Comparison of ENCODE assay signal across 12 cellular contexts in genomic region chr16:78478267-78478821, GRCh38.
DNase-seq lines count a peak whose midpoint lies in the region; ATAC-seq and TF ChIP-seq lines count a peak whose summit lies in the region.
"Had no signal": no experiment of that assay in that cellular context is flagged by ENCODE, and none has a peak within 500 bp of the region (broad histone marks: within the 10 kb centered on the region; RNA-seq: fewer than 3 reads in every experiment).

No MANE protein-coding gene starts in this region.

- no peak for TF ChIP-seq EP300 in stomach (IDR thresholded peaks at IDR 0.05)

- POLR2A ChIA-PET in activated CD8-positive, alpha-beta T cell treated with anti-CD3 and anti-CD28 coated beads for 36 hours (lab: Charles Lee): interaction anchor here (1.3 kb wide), 1 partner anchor 10 kb away, joined by 3 read pairs; no protein-coding TSS in a partner anchor
- POLR2A ChIA-PET in activated CD8-positive, alpha-beta T cell treated with anti-CD3 and anti-CD28 coated beads, Interleukin-2, amount 10 ng/mL, durations not matched to agents 7 days and 5 days (lab: Charles Lee): interaction anchor here (0.6 kb wide), 1 partner anchor 919 kb away, joined by 3 read pairs; no protein-coding TSS in a partner anchor

- no peaks in the 10 kb centered on the region for H3K27me3 ChIP-seq in stomach

- no peak overlapping the region for H3K27ac ChIP-seq in stomach
- no peak overlapping the region for H3K27ac ChIP-seq in caudate nucleus (ENCODE audit: low read depth, low read length)
- H3K27ac ChIP-seq: skin epidermis had no signal

- TF ChIP-seq POLR2A in stomach (IDR thresholded peaks at IDR 0.05): no peak

- no peaks in the 10 kb centered on the region for H3K4me1 Mint-ChIP-seq in activated CD8-positive, alpha-beta T cell treated with anti-CD3 and anti-CD28 coated beads for 36 hours (ENCODE audit: low read depth)
- no peaks in the 10 kb centered on the region for H3K4me1 Mint-ChIP-seq in activated CD8-positive, alpha-beta T cell treated with anti-CD3 and anti-CD28 coated beads, Interleukin-2, amount 10 ng/mL, durations not matched to agents 7 days and 5 days (ENCODE audit: low read depth)
- H3K4me1 Mint-ChIP-seq in progenitor cell of endocrine pancreas (ENCODE audit: low read depth): peaks cover 27% of the 10 kb centered on the region
- H3K4me1 Mint-ChIP-seq: CD4-positive, CD25-positive, alpha-beta regulatory T cell had no signal

- H3K27me3 Mint-ChIP-seq in activated CD8-positive, alpha-beta T cell treated with anti-CD3 and anti-CD28 coated beads for 36 hours: no peaks in the 10 kb centered on the region
- no peaks in the 10 kb centered on the region for H3K27me3 Mint-ChIP-seq in activated CD8-positive, alpha-beta T cell treated with anti-CD3 and anti-CD28 coated beads, Interleukin-2, amount 10 ng/mL, durations not matched to agents 7 days and 5 days (ENCODE audit: low read depth)
- no peaks in the 10 kb centered on the region for H3K27me3 Mint-ChIP-seq in progenitor cell of endocrine pancreas
- H3K27me3 Mint-ChIP-seq: CD4-positive, CD25-positive, alpha-beta regulatory T cell had no signal

- no peaks in the 10 kb centered on the region for H3K9me3 ChIP-seq in stomach

- no peaks in the 10 kb centered on the region for H3K36me3 ChIP-seq in stomach

- WGBS in stomach, 5 donors: 60 to 83% (median 79%) methylated on average over 7 of the region's 7 CpGs

- no peak overlapping the region for H3K4me3 Mint-ChIP-seq in activated CD8-positive, alpha-beta T cell treated with anti-CD3 and anti-CD28 coated beads for 36 hours
- no peak overlapping the region for H3K4me3 Mint-ChIP-seq in activated CD8-positive, alpha-beta T cell treated with anti-CD3 and anti-CD28 coated beads, Interleukin-2, amount 10 ng/mL, durations not matched to agents 7 days and 5 days
- no peak overlapping the region for H3K4me3 Mint-ChIP-seq in progenitor cell of endocrine pancreas (ENCODE audit: low read depth)
- H3K4me3 Mint-ChIP-seq: CD4-positive, CD25-positive, alpha-beta regulatory T cell had no signal

- no peaks in the 10 kb centered on the region for H3K36me3 Mint-ChIP-seq in activated CD8-positive, alpha-beta T cell treated with anti-CD3 and anti-CD28 coated beads for 36 hours (ENCODE audit: low read depth)
- H3K36me3 Mint-ChIP-seq in activated CD8-positive, alpha-beta T cell treated with anti-CD3 and anti-CD28 coated beads, Interleukin-2, amount 10 ng/mL, durations not matched to agents 7 days and 5 days (ENCODE audit: low read depth): no peaks in the 10 kb centered on the region
- no peaks in the 10 kb centered on the region for H3K36me3 Mint-ChIP-seq in progenitor cell of endocrine pancreas (ENCODE audit: insufficient read depth)
- H3K36me3 Mint-ChIP-seq: CD4-positive, CD25-positive, alpha-beta regulatory T cell had no signal

- in situ Hi-C loops in astrocyte of the spinal cord (cut with HindIII; ENCODE audit: low sequenced_read_pairs): no loop called here

- CTCF ChIA-PET in activated CD8-positive, alpha-beta T cell treated with anti-CD3 and anti-CD28 coated beads for 36 hours (lab: Charles Lee): interaction anchor here (0.8 to 1.9 kb wide), 6 partner anchors 12 to 1123 kb away, joined by 3 to 6 read pairs (median 4); partner anchors contain the start of gene MAF
- CTCF ChIA-PET in activated CD8-positive, alpha-beta T cell treated with anti-CD3 and anti-CD28 coated beads, Interleukin-2, amount 10 ng/mL, durations not matched to agents 7 days and 5 days (lab: Charles Lee): interaction anchor here (1.2 to 1.4 kb wide), 2 partner anchors 10 to 11 kb away, joined by 3 to 5 read pairs; no protein-coding TSS in a partner anchor

- H3K27ac Mint-ChIP-seq in activated CD8-positive, alpha-beta T cell treated with anti-CD3 and anti-CD28 coated beads for 36 hours: no peak overlapping the region
- no peak overlapping the region for H3K27ac Mint-ChIP-seq in activated CD8-positive, alpha-beta T cell treated with anti-CD3 and anti-CD28 coated beads, Interleukin-2, amount 10 ng/mL, durations not matched to agents 7 days and 5 days
- H3K27ac Mint-ChIP-seq in progenitor cell of endocrine pancreas: no peak overlapping the region
- H3K27ac Mint-ChIP-seq: CD4-positive, CD25-positive, alpha-beta regulatory T cell had no signal

- DNase-seq in activated CD8-positive, alpha-beta T cell treated with anti-CD3 and anti-CD28 coated beads for 36 hours: peak; percentile 4
- no peak for DNase-seq in activated CD8-positive, alpha-beta T cell treated with anti-CD3 and anti-CD28 coated beads, Interleukin-2, amount 10 ng/mL, durations not matched to agents 7 days and 5 days
- DNase-seq in NCI-H1092 treated with DMSO at 0.1 percent for 48 hours (lab: John Stamatoyannopoulos, UW) (peak; percentile 74), astrocyte of the spinal cord (ENCODE audit: low read depth, low spot score) (no peak), progenitor cell of endocrine pancreas (ENCODE audit: low spot score, unreplicated experiment) (no peak), NCI-H187 (lab: John Stamatoyannopoulos, UW) (no peak), stomach (no peak), caudate nucleus (lab: John Stamatoyannopoulos, UW) (no peak)
- DNase-seq: activated CD4-positive, alpha-beta T cell treated with anti-CD3 and anti-CD28 coated beads, Interleukin-2, amount 50 U/mL, for 48 hours; left cardiac atrium had no signal

- peak; percentile 32 for TF ChIP-seq CTCF in activated CD8-positive, alpha-beta T cell treated with anti-CD3 and anti-CD28 coated beads for 36 hours (IDR thresholded peaks at IDR 0.05)
- TF ChIP-seq CTCF in astrocyte of the spinal cord (IDR thresholded peaks at IDR 0.05; ENCODE audit: low read depth, low read length) (peak; percentile 34), progenitor cell of endocrine pancreas (IDR thresholded peaks at IDR 0.05; ENCODE audit: unreplicated experiment) (peak; percentile 26), stomach (IDR thresholded peaks at IDR 0.05) (peak in 2 of 7 experiments; percentile 13 to 46)

- no peaks in the 10 kb centered on the region for H3K9me3 Mint-ChIP-seq in activated CD8-positive, alpha-beta T cell treated with anti-CD3 and anti-CD28 coated beads for 36 hours
- H3K9me3 Mint-ChIP-seq in activated CD8-positive, alpha-beta T cell treated with anti-CD3 and anti-CD28 coated beads, Interleukin-2, amount 10 ng/mL, durations not matched to agents 7 days and 5 days (ENCODE audit: insufficient read depth): no peaks in the 10 kb centered on the region
- no peaks in the 10 kb centered on the region for H3K9me3 Mint-ChIP-seq in progenitor cell of endocrine pancreas (ENCODE audit: low read depth)
- H3K9me3 Mint-ChIP-seq: CD4-positive, CD25-positive, alpha-beta regulatory T cell had no signal

- intact Hi-C loops in activated CD8-positive, alpha-beta T cell treated with anti-CD3 and anti-CD28 coated beads for 36 hours (cut with micrococcal nuclease): no loop called here
- intact Hi-C loops in stomach (cut with DNase I; ENCODE audit: low total_unique reads): no loop called here

- H3K4me3 ChIP-seq in astrocyte of the spinal cord (ENCODE audit: low read depth, low read length) (no peak overlapping the region), stomach (no peak overlapping the region)
- H3K4me3 ChIP-seq: skin epidermis had no signal

- no peaks in the 10 kb centered on the region for H3K4me1 ChIP-seq in stomach

- no peak for ATAC-seq in activated CD8-positive, alpha-beta T cell treated with anti-CD3 and anti-CD28 coated beads for 36 hours
- no peak for ATAC-seq in activated CD8-positive, alpha-beta T cell treated with anti-CD3 and anti-CD28 coated beads, Interleukin-2, amount 10 ng/mL, durations not matched to agents 7 days and 5 days
- ATAC-seq: left cardiac atrium had no signal

Comparison
In these comparisons a context has a peak if more than half of its experiments do, and no peak if none do; other contexts are left out.
1. DNase-seq: peak in activated CD8-positive, alpha-beta T cell treated with anti-CD3 and anti-CD28 coated beads for 36 hours (single experiment) and NCI-H1092 treated with DMSO at 0.1 percent for 48 hours (single experiment); none in activated CD8-positive, alpha-beta T cell treated with anti-CD3 and anti-CD28 coated beads, Interleukin-2, amount 10 ng/mL, durations not matched to agents 7 days and 5 days (single experiment), astrocyte of the spinal cord (single experiment), progenitor cell of endocrine pancreas (single experiment), NCI-H187 (0 of 2), stomach (single experiment) and caudate nucleus (0 of 61).